In genomic region chr7:605661-606450, GRCh38 we compare ENCODE assay signal across 15 cellular contexts.
DNase-seq lines count a peak whose midpoint lies in the region; ATAC-seq, FAIRE-seq and TF ChIP-seq lines count a peak whose summit lies in the region.
"Had no signal": no experiment of that assay in that cellular context is flagged by ENCODE, and none has a peak within 500 bp of the region (broad histone marks: within the 10 kb centered on the region; RNA-seq: fewer than 3 reads in every experiment).

No MANE protein-coding gene starts in this region.

- ATAC-seq in GM12878, result no peak
- ATAC-seq in natural killer cell treated with Interleukin-12 subunit alpha and Interleukin-12 subunit beta and Interleukin-15 and Interleukin-18, amount 100 ng/mL, for 72 hours, result no peak
- ATAC-seq: Panc1 had no signal

- peak overlapping the region; percentile 27 to 100 for H3K27ac Mint-ChIP-seq in natural killer cell treated with Interleukin-12 subunit alpha and Interleukin-12 subunit beta and Interleukin-15 and Interleukin-18, amount 100 ng/mL, for 72 hours

- DNase-seq in GM12865 (ENCODE audit: low read depth) (no peak), GM12878 (ENCODE audit: low read depth, low spot score) (no peak), NCI-H1930 (lab: John Stamatoyannopoulos, UW) (no peak), mesenteric fat pad (ENCODE audit: low spot score) (no peak), NCI-H2107 treated with DMSO at 0.1 percent for 48 hours (lab: John Stamatoyannopoulos, UW; ENCODE audit: unreplicated experiment) (no peak)
- DNase-seq in natural killer cell treated with Interleukin-12 subunit alpha and Interleukin-12 subunit beta and Interleukin-15 and Interleukin-18, amount 100 ng/mL, for 72 hours (ENCODE audit: low spot score), result no peak
- no peak for DNase-seq in stimulated activated CD4-positive, alpha-beta T cell treated with anti-CD3 and anti-CD28 coated beads, Interleukin-4, amount 100 ng/mL, for 4 hours
- DNase-seq: H7, Kasumi-1, mammary epithelial cell, NCI-H1694, NCI-H524 treated with DMSO at 0.1 percent for 48 hours had no signal

- 0 out of 22 replicates have a peak, but pooled peaks cover 0 to 7% (median 0%) of the 10 kb centered on the region in 11 experiments for H3K36me3 ChIP-seq in BLaER1 treated with 17β-estradiol and CSF1 and Interleukin-3, amounts not matched to agents 10 nM and 100 nM
- H3K36me3 ChIP-seq in GM12878 (ENCODE audit: control insufficient read depth in 2 of 2, insufficient read depth in 2 of 2, low read length in 1 of 2), result peaks cover 0 to 5% of the 10 kb centered on the region in 2 experiments; a peak in 3 of 4 replicates

- peak overlapping the region; percentile 81 to 98 (median 93) for H3K4me2 ChIP-seq in BLaER1 treated with 17β-estradiol and CSF1 and Interleukin-3, amounts not matched to agents 10 nM and 100 nM
- H3K4me2 ChIP-seq in GM12878 (ENCODE audit: control insufficient read depth, insufficient read depth), result peak overlapping the region; percentile 96

- 97% methylated on average over 33 of the region's 33 CpGs for WGBS in GM12878 (ENCODE audit: insufficient coverage, insufficient replicate concordance, low lambda C conversion rate, missing lambda C conversion rate)

- H3K36me3 Mint-ChIP-seq in natural killer cell treated with Interleukin-12 subunit alpha and Interleukin-12 subunit beta and Interleukin-15 and Interleukin-18, amount 100 ng/mL, for 72 hours, result no peaks in the 10 kb centered on the region

- POLR2A ChIA-PET in GM12878 (lab: Charles Lee), result no interaction called here

- intact Hi-C loops in GM12878 (cut with micrococcal nuclease; ENCODE audit: unreplicated experiment), result loop anchor here (2.0 kb wide), 1 partner anchor 91 kb away; no protein-coding TSS in a partner anchor

- BruUV-seq in GM12878 (replicated peaks; lab: Mats Ljungman, UMichigan), result no TSS peak

- peaks cover 33% of the 10 kb centered on the region for H3K79me2 ChIP-seq in GM12878 (ENCODE audit: control insufficient read depth, insufficient read depth, low read length)
- H3K79me2 ChIP-seq: parathyroid adenoma had no signal

- H3K27me3 ChIP-seq in BLaER1 treated with 17β-estradiol and CSF1 and Interleukin-3, amounts not matched to agents 10 nM and 100 nM, result peaks cover 0 to 6% (median 0%) of the 10 kb centered on the region in 11 experiments; a peak in 1 of 22 replicates
- H3K27me3 ChIP-seq in GM12878 (replicated peaks in 1 of 2; ENCODE audit: control insufficient read depth in 2 of 2, insufficient read depth in 2 of 2, low read length in 1 of 2), result no peaks in the 10 kb centered on the region

- H3K9me3 Mint-ChIP-seq in natural killer cell treated with Interleukin-12 subunit alpha and Interleukin-12 subunit beta and Interleukin-15 and Interleukin-18, amount 100 ng/mL, for 72 hours, result no peaks in the 10 kb centered on the region

- in situ Hi-C loops in GM12878 (cut with MboI), result no loop called here

- SMC1A ChIA-PET in GM12878 (lab: Charles Lee; ENCODE audit: uncharacterized antibody, unreplicated experiment), result no interaction called here

- FAIRE-seq in GM12878 (lab: Jason Lieb, UNC), result no peak

- H3K27me3 Mint-ChIP-seq in natural killer cell treated with Interleukin-12 subunit alpha and Interleukin-12 subunit beta and Interleukin-15 and Interleukin-18, amount 100 ng/mL, for 72 hours, result no peaks in the 10 kb centered on the region

- no peak for TF ChIP-seq RAD21 in GM12878 (IDR thresholded peaks at IDR 0.05; ENCODE audit: insufficient read depth, low read depth, low read length)

- peaks cover 50 to 57% of the 10 kb centered on the region in 2 donors for H3K4me1 Mint-ChIP-seq in natural killer cell treated with Interleukin-12 subunit alpha and Interleukin-12 subunit beta and Interleukin-15 and Interleukin-18, amount 100 ng/mL, for 72 hours (ENCODE audit: low read depth in 2 of 2)

- H4K20me1 ChIP-seq in BLaER1 treated with 17β-estradiol and CSF1 and Interleukin-3, amounts not matched to agents 10 nM and 100 nM, result no peaks in the 10 kb centered on the region
- H4K20me1 ChIP-seq in GM12878 (ENCODE audit: control insufficient read depth, insufficient read depth), result no peaks in the 10 kb centered on the region

- peaks cover 92 to 98% (median 96%) of the 10 kb centered on the region in 10 experiments for H3K4me1 ChIP-seq in BLaER1 treated with 17β-estradiol and CSF1 and Interleukin-3, amounts not matched to agents 10 nM and 100 nM
- peaks cover 51% of the 10 kb centered on the region for H3K4me1 ChIP-seq in GM12878 (ENCODE audit: control insufficient read depth, insufficient read depth, low read length)

- peak overlapping the region in 3 of 10 experiments; percentile 54 to 62 (median 56); a peak in 6 of 20 replicates for H3K4me3 ChIP-seq in BLaER1 treated with 17β-estradiol and CSF1 and Interleukin-3, amounts not matched to agents 10 nM and 100 nM
- H3K4me3 ChIP-seq in GM12865 (ENCODE audit: low read depth, low read length) (peak overlapping the region; percentile 68), GM12878 (no peak overlapping the region)

- no peak for TF ChIP-seq POLR2A in GM12878 (IDR thresholded peaks at IDR 0.05; ENCODE audit: low read depth, low read length)

- no peaks in the 10 kb centered on the region for H3K9me3 ChIP-seq in BLaER1 treated with 17β-estradiol and CSF1 and Interleukin-3, amounts not matched to agents 10 nM and 100 nM (replicated peaks in 1 of 11)
- no peaks in the 10 kb centered on the region; the same call in 2 of the 3 replicates for H3K9me3 ChIP-seq in GM12878 (replicated peaks; ENCODE audit: control insufficient read depth, insufficient read depth, low read length)

- no peak overlapping the region for H3K4me3 Mint-ChIP-seq in natural killer cell treated with Interleukin-12 subunit alpha and Interleukin-12 subunit beta and Interleukin-15 and Interleukin-18, amount 100 ng/mL, for 72 hours

- RAD21 ChIA-PET in GM12878 (lab: Charles Lee; ENCODE audit: unreplicated experiment), result no interaction called here

- no peak overlapping the region for H2AFZ ChIP-seq in GM12878 (ENCODE audit: control insufficient read depth, low read depth, low read length)
- H2AFZ ChIP-seq: parathyroid adenoma had no signal

- H3K9ac ChIP-seq in BLaER1 treated with 17β-estradiol and CSF1 and Interleukin-3, amounts not matched to agents 10 nM and 100 nM, result peak overlapping the region in 10 of 11 experiments; percentile 78 to 94 (median 87); a peak in 14 of 22 replicates
- H3K9ac ChIP-seq in GM12878 (ENCODE audit: control insufficient read depth, insufficient read depth, low read length), result peak overlapping the region; percentile 96; the same call in 1 of the 2 replicates
- H3K9ac ChIP-seq: parathyroid adenoma had no signal

- TF ChIP-seq CTCF in GM12865 (IDR thresholded peaks at IDR 0.05; ENCODE audit: insufficient read depth, low read depth, low read length, missing control alignments) (no peak), GM12878 (IDR thresholded peaks at IDR 0.05 in 2 of 3, conservative IDR thresholded peaks at IDR 0.05 in 1 of 3; ENCODE audit: control insufficient read depth in 2 of 3, extremely low read depth in 1 of 3, insufficient read depth in 1 of 3, low read depth in 3 of 3, low read length in 3 of 3) (no peak)

- no peak for TF ChIP-seq EP300 in GM12878 (IDR thresholded peaks at IDR 0.05; ENCODE audit: borderline replicate concordance in 1 of 2, control insufficient read depth in 1 of 2, low read depth in 2 of 2, low read length in 2 of 2)

- peak overlapping the region; percentile 90 to 100 (median 97); a peak in 21 of 22 replicates for H3K27ac ChIP-seq in BLaER1 treated with 17β-estradiol and CSF1 and Interleukin-3, amounts not matched to agents 10 nM and 100 nM
- no peak overlapping the region; the same call in 1 of the 2 replicates for H3K27ac ChIP-seq in GM12878 (ENCODE audit: control insufficient read depth, insufficient read depth)

- CTCF ChIA-PET in GM12878 (lab: Yijun Ruan, JAX), result no interaction called here

TF ChIP-seq in GM12878, 131 proteins besides CTCF, POLR2A, EP300 and RAD21 (continues in another document):
- TF ChIP-seq RUNX3 (IDR thresholded peaks at IDR 0.05; ENCODE audit: low read length) (no peak), EGR1 (IDR thresholded peaks at IDR 0.05; ENCODE audit: borderline replicate concordance in 1 of 2, low read depth in 2 of 2, low read length in 2 of 2) (no peak), TBL1XR1 (IDR thresholded peaks at IDR 0.05; ENCODE audit: low read depth, low read length) (no peak), TCF12 (IDR thresholded peaks at IDR 0.05; ENCODE audit: low read depth, low read length) (no peak), PML (IDR thresholded peaks at IDR 0.05; ENCODE audit: low read length) (no peak), CBX3 (IDR thresholded peaks at IDR 0.05; ENCODE audit: borderline replicate concordance, low read depth) (no peak)
- TF ChIP-seq, protein P1, sequence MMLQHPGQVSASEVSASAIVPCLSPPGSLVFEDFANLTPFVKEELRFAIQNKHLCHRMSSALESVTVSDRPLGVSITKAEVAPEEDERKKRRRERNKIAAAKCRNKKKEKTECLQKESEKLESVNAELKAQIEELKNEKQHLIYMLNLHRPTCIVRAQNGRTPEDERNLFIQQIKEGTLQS (IDR thresholded peaks at IDR 0.05; ENCODE audit: borderline replicate concordance, extremely low read depth, low read depth, low read length), result no peak
- TF ChIP-seq, protein P2, sequence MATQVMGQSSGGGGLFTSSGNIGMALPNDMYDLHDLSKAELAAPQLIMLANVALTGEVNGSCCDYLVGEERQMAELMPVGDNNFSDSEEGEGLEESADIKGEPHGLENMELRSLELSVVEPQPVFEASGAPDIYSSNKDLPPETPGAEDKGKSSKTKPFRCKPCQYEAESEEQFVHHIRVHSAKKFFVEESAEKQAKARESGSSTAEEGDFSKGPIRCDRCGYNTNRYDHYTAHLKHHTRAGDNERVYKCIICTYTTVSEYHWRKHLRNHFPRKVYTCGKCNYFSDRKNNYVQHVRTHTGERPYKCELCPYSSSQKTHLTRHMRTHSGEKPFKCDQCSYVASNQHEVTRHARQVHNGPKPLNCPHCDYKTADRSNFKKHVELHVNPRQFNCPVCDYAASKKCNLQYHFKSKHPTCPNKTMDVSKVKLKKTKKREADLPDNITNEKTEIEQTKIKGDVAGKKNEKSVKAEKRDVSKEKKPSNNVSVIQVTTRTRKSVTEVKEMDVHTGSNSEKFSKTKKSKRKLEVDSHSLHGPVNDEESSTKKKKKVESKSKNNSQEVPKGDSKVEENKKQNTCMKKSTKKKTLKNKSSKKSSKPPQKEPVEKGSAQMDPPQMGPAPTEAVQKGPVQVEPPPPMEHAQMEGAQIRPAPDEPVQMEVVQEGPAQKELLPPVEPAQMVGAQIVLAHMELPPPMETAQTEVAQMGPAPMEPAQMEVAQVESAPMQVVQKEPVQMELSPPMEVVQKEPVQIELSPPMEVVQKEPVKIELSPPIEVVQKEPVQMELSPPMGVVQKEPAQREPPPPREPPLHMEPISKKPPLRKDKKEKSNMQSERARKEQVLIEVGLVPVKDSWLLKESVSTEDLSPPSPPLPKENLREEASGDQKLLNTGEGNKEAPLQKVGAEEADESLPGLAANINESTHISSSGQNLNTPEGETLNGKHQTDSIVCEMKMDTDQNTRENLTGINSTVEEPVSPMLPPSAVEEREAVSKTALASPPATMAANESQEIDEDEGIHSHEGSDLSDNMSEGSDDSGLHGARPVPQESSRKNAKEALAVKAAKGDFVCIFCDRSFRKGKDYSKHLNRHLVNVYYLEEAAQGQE (IDR thresholded peaks at IDR 0.05; ENCODE audit: low read depth, low read length), result no peak
